16 cellular contexts compared by ENCODE assay signal in the genomic region with DNA sequence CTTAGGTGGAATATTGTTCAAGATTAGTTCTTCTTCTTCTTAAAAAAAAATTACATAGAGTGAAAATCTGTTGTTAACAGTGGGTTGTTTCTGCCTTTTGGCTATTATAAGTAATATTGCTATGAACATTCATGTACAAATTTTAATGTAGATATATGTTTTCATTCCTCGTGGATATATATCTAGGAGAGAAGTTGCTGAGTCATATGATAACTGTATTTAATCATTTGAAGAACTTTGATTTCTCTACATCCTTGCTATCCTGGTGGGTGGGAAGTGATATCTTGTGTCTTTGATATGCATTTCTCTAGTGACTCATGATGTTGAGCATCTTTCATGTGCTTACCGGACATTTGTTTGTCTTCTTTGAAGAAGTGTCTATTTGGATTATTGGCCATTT. TPM values are rescaled to one million over a fixed set of nuclear protein-coding genes. Genes with fewer than 3 reads are reported as not detected.
A peak's percentile ranks its signal among the peaks of the same experiment; 100 is the strongest.
DNase-seq lines count a peak whose midpoint lies in the region; ATAC-seq and TF ChIP-seq lines count a peak whose summit lies in the region.
"Had no signal": no experiment of that assay in that cellular context is flagged by ENCODE, and none has a peak within 500 bp of the region (broad histone marks: within the 10 kb centered on the region; RNA-seq: fewer than 3 reads in every experiment).

No MANE protein-coding gene starts in this region.

- intact Hi-C loops in OCI-LY7 (cut with micrococcal nuclease; ENCODE audit: unreplicated experiment) (no loop called here), upper lobe of right lung (cut with DNase I) (no loop called here)

- H4K20me1 ChIP-seq in DOHH2 (ENCODE audit: control insufficient read depth, insufficient read depth, low read depth, low read length): no peaks in the 10 kb centered on the region
- no peaks in the 10 kb centered on the region for H4K20me1 ChIP-seq in OCI-LY7 (ENCODE audit: insufficient read depth, low read length)

- TF ChIP-seq CTCF in DOHH2 (IDR thresholded peaks at IDR 0.05; ENCODE audit: low read depth, low read length, poor library complexity, severe bottlenecking) (no peak), OCI-LY7 (conservative IDR thresholded peaks at IDR 0.05; ENCODE audit: low read length) (no peak), upper lobe of right lung (IDR thresholded peaks at IDR 0.05) (no peak)

- H3K36me3 ChIP-seq in DOHH2 (ENCODE audit: control insufficient read depth, low read length) (peaks cover 84% of the 10 kb centered on the region), OCI-LY7 (ENCODE audit: insufficient read depth, low read length) (peaks cover 79% of the 10 kb centered on the region), upper lobe of right lung (peaks cover 7% of the 10 kb centered on the region)

- H3K4me2 ChIP-seq in DOHH2 (ENCODE audit: low read length) (peak overlapping the region; percentile 2), OCI-LY7 (ENCODE audit: low read length) (no peak overlapping the region)

- no peak overlapping the region for H2AFZ ChIP-seq in OCI-LY7 (ENCODE audit: low read length)
- H2AFZ ChIP-seq: GM23248 had no signal

- no peaks in the 10 kb centered on the region for H3K9me2 ChIP-seq in DOHH2 (replicated peaks; ENCODE audit: control insufficient read depth, low read length)
- H3K9me2 ChIP-seq in OCI-LY7 (ENCODE audit: insufficient read depth, low read length): no peaks in the 10 kb centered on the region

- no TSS peak for BruUV-seq in OCI-LY7 (replicated peaks; lab: Mats Ljungman, UMichigan)

- CTCF ChIA-PET in OCI-LY7 (lab: Charles Lee; ENCODE audit: unreplicated experiment): no interaction called here

- POLR2A ChIA-PET in OCI-LY7 (lab: Charles Lee): interaction anchor here (1.9 kb wide), 1 partner anchor 10 kb away, joined by 8 read pairs; no protein-coding TSS in a partner anchor

- DNase-seq in OCI-LY7 (ENCODE audit: low spot score) (no peak), amniotic epithelial cell (ENCODE audit: low read depth) (peak; percentile 17), iris pigment epithelial cell (ENCODE audit: low read depth) (peak; percentile 26), retina (no peak), upper lobe of right lung (no peak)
- no peak for DNase-seq in stimulated activated CD4-positive, alpha-beta T cell treated with anti-CD3 and anti-CD28 coated beads, Interleukin-1b, Interleukin-23, amount 100 ng/mL, for 48 hours
- DNase-seq: AML-193; Caco-2; CD4-positive, alpha-beta T cell; GDM1; GM23248; HCEC 1CT; KG1 had no signal

- H3K79me2 ChIP-seq in DOHH2 (ENCODE audit: control insufficient read depth, low read length) (peaks cover 92% of the 10 kb centered on the region), OCI-LY7 (ENCODE audit: insufficient read depth, low read depth, low read length) (peaks cover 61% of the 10 kb centered on the region)

- peak overlapping the region; percentile 97 for H3K27ac ChIP-seq in DOHH2 (ENCODE audit: low read depth, low read length)
- peak overlapping the region; percentile 17 for H3K27ac ChIP-seq in OCI-LY7 (ENCODE audit: low read depth, low read length, poor library complexity, severe bottlenecking)
- H3K27ac ChIP-seq in upper lobe of right lung: no peak overlapping the region
- H3K27ac ChIP-seq: C4-2B, GM23248 had no signal

- H3K4me1 ChIP-seq in DOHH2 (ENCODE audit: control insufficient read depth, low read length) (peaks cover 96% of the 10 kb centered on the region), OCI-LY7 (ENCODE audit: insufficient read depth, low read length, poor library complexity, severe bottlenecking) (peaks cover 81% of the 10 kb centered on the region), upper lobe of right lung (no peaks in the 10 kb centered on the region)
- H3K4me1 ChIP-seq: Caco-2 had no signal

- H3K27me3 ChIP-seq in DOHH2 (ENCODE audit: control insufficient read depth, low read length): no peaks in the 10 kb centered on the region
- H3K27me3 ChIP-seq in upper lobe of right lung: no peaks in the 10 kb centered on the region

- no peak overlapping the region for H3K4me3 ChIP-seq in DOHH2 (ENCODE audit: low read length)
- no peak overlapping the region for H3K4me3 ChIP-seq in OCI-LY7 (ENCODE audit: low read depth, low read length, poor library complexity, severe bottlenecking)
- no peak overlapping the region for H3K4me3 ChIP-seq in upper lobe of right lung
- H3K4me3 ChIP-seq: GM23248 had no signal

- H3K9me3 ChIP-seq in DOHH2 (ENCODE audit: control insufficient read depth, insufficient read depth, low read length) (no peaks in the 10 kb centered on the region), OCI-LY7 (ENCODE audit: low read length) (peaks cover 15% of the 10 kb centered on the region; the same call in 1 of the 2 replicates), upper lobe of right lung (no peaks in the 10 kb centered on the region)
- H3K9me3 ChIP-seq: Caco-2 had no signal

- H3F3A ChIP-seq in DOHH2 (ENCODE audit: control insufficient read depth, insufficient read depth): peaks cover 57% of the 10 kb centered on the region

- ATAC-seq in GM21576 (IDR thresholded peaks at IDR 0.05; ENCODE audit: unreplicated experiment) (no peak), upper lobe of right lung (no peak)

RNA-seq across cellular contexts. Expression of a gene that starts 29.9 kb away (rescaled TPM):
- total RNA-seq in OCI-LY7 (2014; rRNA removed; shearing (Covaris generic)): 25.5 and 32.1 TPM in 2 replicates
- total RNA-seq in OCI-LY7 (2022) (59.6 and 67.2 TPM in 2 replicates), upper lobe of right lung (22.0 TPM)

Comparison
In these comparisons a context has a peak if more than half of its experiments do, and no peak if none do; other contexts are left out.
1. DNase-seq: peak in amniotic epithelial cell (single experiment) and iris pigment epithelial cell (single experiment); none in OCI-LY7 (single experiment), retina (single experiment), upper lobe of right lung (single experiment) and stimulated activated CD4-positive, alpha-beta T cell treated with anti-CD3 and anti-CD28 coated beads, Interleukin-1b, Interleukin-23, amount 100 ng/mL, for 48 hours (single experiment).